1 cellular context compared by ENCODE assay signal in genomic region chr19:45927565-45928261, GRCh38.
A peak's percentile ranks its signal among the peaks of the same experiment; 100 is the strongest.
TF ChIP-seq lines count a peak whose summit lies in the region.

No MANE protein-coding gene starts in this region.

TF ChIP-seq in WTC11, 78 proteins besides CTCF, POLR2A, EP300 and RAD21 (continued from another document):
- TF ChIP-seq PRDM15 (CRISPR knock-in tag; IDR thresholded peaks at IDR 0.05) (peak; percentile 44; the same call in 1 of the 2 replicates), USF1 (CRISPR knock-in tag; IDR thresholded peaks at IDR 0.05) (peak; percentile 90), ZNF138 (CRISPR knock-in tag; conservative IDR thresholded peaks at IDR 0.05) (no peak), ZMAT4 (CRISPR knock-in tag; IDR thresholded peaks at IDR 0.05) (no peak)
